In genomic region chr3:157162620-157163019, GRCh38 we compare ENCODE assay signal across 8 cellular contexts. TPM values are rescaled to one million over a fixed set of nuclear protein-coding genes. Genes with fewer than 3 reads are reported as not detected.
A peak's percentile ranks its signal among the peaks of the same experiment; 100 is the strongest.
DNase-seq lines count a peak whose midpoint lies in the region; ATAC-seq and TF ChIP-seq lines count a peak whose summit lies in the region.
"Not testable (repeated sequence)": the region's sequence is repeated elsewhere in the genome, so short reads cannot be mapped to it uniquely, and the experiment has no call there.

No MANE protein-coding gene starts in this region.

- not testable (repeated sequence) for H3K4me3 Mint-ChIP-seq in osteocyte (ENCODE audit: unreplicated experiment)

- not testable (repeated sequence) for ATAC-seq in left lobe of liver

- H3K9me3 ChIP-seq in BE2C = not testable (repeated sequence)

- H3K27me3 Mint-ChIP-seq in osteocyte (ENCODE audit: unreplicated experiment) = not testable (repeated sequence)

- DNase-seq in BE2C (peak; percentile 57), NCI-H146 (lab: John Stamatoyannopoulos, UW) (peak; percentile 48), UCSD-AML1 (lab: John Stamatoyannopoulos, UW; ENCODE audit: unreplicated experiment) (peak; percentile 69), erythroblast (lab: John Stamatoyannopoulos, UW) (peak; percentile 55 to 62), left lobe of liver (ENCODE audit: low spot score) (peak; percentile 80)
- DNase-seq in astrocyte of the cerebellum (ENCODE audit: low read depth); osteocyte (ENCODE audit: extremely low spot score, unreplicated experiment): not testable (repeated sequence)

- TF ChIP-seq CTCF in BE2C (IDR thresholded peaks at IDR 0.05; ENCODE audit: low read depth, low read length) = peak; percentile 40
- peak; percentile 60 for TF ChIP-seq CTCF in GM12873 (IDR thresholded peaks at IDR 0.05; ENCODE audit: insufficient read depth, low read depth, low read length, missing control alignments)
- TF ChIP-seq CTCF in astrocyte of the cerebellum (IDR thresholded peaks at IDR 0.05; ENCODE audit: low read depth, low read length, missing control alignments) = peak; percentile 15
- TF ChIP-seq CTCF in osteocyte (IDR thresholded peaks at IDR 0.05) = peak; percentile 31

- H3K4me3 ChIP-seq in BE2C (ENCODE audit: low read depth, low read length); astrocyte of the cerebellum (ENCODE audit: low read depth, low read length): not testable (repeated sequence)

- not testable (repeated sequence) for H3K9me3 Mint-ChIP-seq in osteocyte (ENCODE audit: unreplicated experiment)

- peaks cover 22% of the 10 kb centered on the region for H3K36me3 ChIP-seq in BE2C

- not testable (repeated sequence) for H3K27me3 ChIP-seq in BE2C

- H3K4me1 Mint-ChIP-seq in osteocyte (ENCODE audit: unreplicated experiment) = peaks cover 23% of the 10 kb centered on the region

- in situ Hi-C loops in astrocyte of the cerebellum (cut with HindIII; ENCODE audit: low sequenced_read_pairs) = not testable (repeated sequence)

- peaks cover 12% of the 10 kb centered on the region for H3K36me3 Mint-ChIP-seq in osteocyte (ENCODE audit: unreplicated experiment)

- not testable (repeated sequence) for H3K4me1 ChIP-seq in BE2C

- not testable (repeated sequence) for TF ChIP-seq POLR2A in erythroblast (IDR thresholded peaks at IDR 0.05; ENCODE audit: low read length)

- H3K27ac Mint-ChIP-seq in osteocyte (ENCODE audit: unreplicated experiment) = not testable (repeated sequence)

RNA-seq across cellular contexts. Expression of gene CCNL1, which starts 2.7 kb away (rescaled TPM):
- polyA plus RNA-seq in BE2C (2012; ENCODE audit: insufficient read depth, insufficient read length, low read depth) = 76.2 TPM
- total RNA-seq in left lobe of liver = 39.8 TPM
- total RNA-seq in osteocyte = 93.0 and 116 TPM in 2 replicates
